ENCODE assay signal across 10 cellular contexts in genomic region chr2:30714811-30715709, GRCh38.
DNase-seq lines count a peak whose midpoint lies in the region; ATAC-seq, FAIRE-seq and TF ChIP-seq lines count a peak whose summit lies in the region.
"Had no signal": no experiment of that assay in that cellular context is flagged by ENCODE, and none has a peak within 500 bp of the region (broad histone marks: within the 10 kb centered on the region; RNA-seq: fewer than 3 reads in every experiment).

No MANE protein-coding gene starts in this region.

- no peaks in the 10 kb centered on the region for H3K9me3 ChIP-seq in SK-N-SH
- H3K9me3 ChIP-seq: thoracic aorta had no signal

- peak; percentile 64 for TF ChIP-seq RAD21 in SK-N-SH (IDR thresholded peaks at IDR 0.05; ENCODE audit: low read length)

- TF ChIP-seq CTCF in SK-N-SH (IDR thresholded peaks at IDR 0.05) (no peak), D721Med (IDR thresholded peaks at IDR 0.05; ENCODE audit: insufficient read depth, missing control alignments) (no peak)

- TF ChIP-seq EP300 in SK-N-SH (IDR thresholded peaks at IDR 0.05; ENCODE audit: borderline replicate concordance in 1 of 2, low read depth in 1 of 2, low read length in 1 of 2), result no peak

- H3K27me3 Mint-ChIP-seq in activated naive CD8-positive, alpha-beta T cell treated with anti-CD3 and anti-CD28 coated beads, Interleukin-2, amount 50 U/mL, for 24 hours, result peaks cover 5% of the 10 kb centered on the region

- no peaks in the 10 kb centered on the region for H4K20me1 ChIP-seq in SK-N-SH (ENCODE audit: insufficient read depth)

- no peak overlapping the region for H3K27ac ChIP-seq in SK-N-SH (ENCODE audit: low read depth in 2 of 2, low read length in 1 of 2)
- H3K27ac ChIP-seq: thoracic aorta had no signal

- POLR2A ChIA-PET in SK-N-SH (lab: Yijun Ruan, JAX), result interaction anchor here (0.6 kb wide), 1 partner anchor 447 kb away, joined by 3 read pairs; no protein-coding TSS in a partner anchor

- H3K36me3 Mint-ChIP-seq in activated naive CD8-positive, alpha-beta T cell treated with anti-CD3 and anti-CD28 coated beads, Interleukin-2, amount 50 U/mL, for 24 hours (ENCODE audit: low read depth), result no peaks in the 10 kb centered on the region
- H3K36me3 Mint-ChIP-seq in stimulated activated effector memory CD8-positive, alpha-beta T cell treated with anti-CD3 and anti-CD28 coated beads, Interleukin-12 subunit alpha, Interleukin-12 subunit beta, amount 100 ng/mL, for 72 hours, result no peaks in the 10 kb centered on the region

- no peak for FAIRE-seq in D721Med (lab: Jason Lieb, UNC)

- H3K9ac ChIP-seq in SK-N-SH, result no peak overlapping the region

- no peak for ATAC-seq in SK-N-SH treated with all-trans-retinoic acid at 6 μM for 48 hours
- peak; percentile 81 for ATAC-seq in activated naive CD8-positive, alpha-beta T cell treated with anti-CD3 and anti-CD28 coated beads, Interleukin-2, amount 50 U/mL, for 24 hours
- peak; percentile 68 for ATAC-seq in stimulated activated effector memory CD8-positive, alpha-beta T cell treated with anti-CD3 and anti-CD28 coated beads, Interleukin-12 subunit alpha, Interleukin-12 subunit beta, amount 100 ng/mL, for 72 hours
- no peak for ATAC-seq in HG02973 (IDR thresholded peaks at IDR 0.05; ENCODE audit: unreplicated experiment)
- ATAC-seq in GM18858 (IDR thresholded peaks at IDR 0.05; ENCODE audit: unreplicated experiment), result no peak

- DNase-seq in SK-N-SH (no peak), HT1080 (ENCODE audit: low read depth) (peak; percentile 37), D721Med (ENCODE audit: insufficient read length, low spot score) (no peak)
- peak; percentile 28 for DNase-seq in activated naive CD8-positive, alpha-beta T cell treated with anti-CD3 and anti-CD28 coated beads, Interleukin-2, amount 50 U/mL, for 24 hours
- peak in 1 of 2 donors; percentile 56 for DNase-seq in stimulated activated effector memory CD8-positive, alpha-beta T cell treated with anti-CD3 and anti-CD28 coated beads, Interleukin-12 subunit alpha, Interleukin-12 subunit beta, amount 100 ng/mL, for 72 hours (ENCODE audit: low spot score in 2 of 2)

- CTCF ChIA-PET in SK-N-SH (lab: Yijun Ruan, JAX), result interaction anchor here (0.6 to 16.8 kb wide), 55 partner anchors 8 to 808 kb away, joined by 3 to 573 read pairs (median 6); partner anchors contain the start of genes EHD3, GALNT14 and LBH

- peak overlapping the region; percentile 26 for H3K4me3 Mint-ChIP-seq in activated naive CD8-positive, alpha-beta T cell treated with anti-CD3 and anti-CD28 coated beads, Interleukin-2, amount 50 U/mL, for 24 hours
- H3K4me3 Mint-ChIP-seq in stimulated activated effector memory CD8-positive, alpha-beta T cell treated with anti-CD3 and anti-CD28 coated beads, Interleukin-12 subunit alpha, Interleukin-12 subunit beta, amount 100 ng/mL, for 72 hours, result no peak overlapping the region
- H3K4me3 Mint-ChIP-seq: activated naive CD4-positive, alpha-beta T cell treated with anti-CD3 and anti-CD28 coated beads for 36 hours had no signal

- H3K79me2 ChIP-seq in SK-N-SH (ENCODE audit: insufficient read depth), result no peaks in the 10 kb centered on the region

- no peaks in the 10 kb centered on the region for H3F3A ChIP-seq in SK-N-SH (replicated peaks; ENCODE audit: insufficient read depth)

- H3K9me3 Mint-ChIP-seq in activated naive CD8-positive, alpha-beta T cell treated with anti-CD3 and anti-CD28 coated beads, Interleukin-2, amount 50 U/mL, for 24 hours, result no peaks in the 10 kb centered on the region
- no peaks in the 10 kb centered on the region for H3K9me3 Mint-ChIP-seq in stimulated activated effector memory CD8-positive, alpha-beta T cell treated with anti-CD3 and anti-CD28 coated beads, Interleukin-12 subunit alpha, Interleukin-12 subunit beta, amount 100 ng/mL, for 72 hours
- H3K9me3 Mint-ChIP-seq: activated naive CD4-positive, alpha-beta T cell treated with anti-CD3 and anti-CD28 coated beads for 36 hours had no signal

- H3K36me3 ChIP-seq in SK-N-SH (replicated peaks in 1 of 2; ENCODE audit: control insufficient read depth in 1 of 2, insufficient read depth in 2 of 2, low read length in 1 of 2), result no peaks in the 10 kb centered on the region
- H3K36me3 ChIP-seq: thoracic aorta had no signal

- H2AFZ ChIP-seq in SK-N-SH (ENCODE audit: low read depth), result no peak overlapping the region

- H3K4me2 ChIP-seq in SK-N-SH, result no peak overlapping the region

- no peaks in the 10 kb centered on the region; a peak in 1 of 4 replicates for H3K4me1 ChIP-seq in SK-N-SH (ENCODE audit: control insufficient read depth in 1 of 2, insufficient read depth in 2 of 2, low read depth in 1 of 2, low read length in 1 of 2)

- H3K4me1 Mint-ChIP-seq in activated naive CD8-positive, alpha-beta T cell treated with anti-CD3 and anti-CD28 coated beads, Interleukin-2, amount 50 U/mL, for 24 hours, result peaks cover 18% of the 10 kb centered on the region
- peaks cover 16% of the 10 kb centered on the region for H3K4me1 Mint-ChIP-seq in stimulated activated effector memory CD8-positive, alpha-beta T cell treated with anti-CD3 and anti-CD28 coated beads, Interleukin-12 subunit alpha, Interleukin-12 subunit beta, amount 100 ng/mL, for 72 hours

- no peaks in the 10 kb centered on the region for H3K9me2 ChIP-seq in SK-N-SH

- H3K27me3 ChIP-seq in SK-N-SH (ENCODE audit: insufficient read depth), result no peaks in the 10 kb centered on the region

- H3K4me3 ChIP-seq in SK-N-SH (ENCODE audit: low read depth in 2 of 2, low read length in 1 of 2), result no peak overlapping the region
- H3K4me3 ChIP-seq: thoracic aorta had no signal

- WGBS in SK-N-SH (ENCODE audit: low lambda C conversion rate), result 67% methylated on average over 8 of the region's 8 CpGs

- H3K27ac Mint-ChIP-seq in activated naive CD8-positive, alpha-beta T cell treated with anti-CD3 and anti-CD28 coated beads, Interleukin-2, amount 50 U/mL, for 24 hours, result peak overlapping the region; percentile 81
- no peak overlapping the region for H3K27ac Mint-ChIP-seq in stimulated activated effector memory CD8-positive, alpha-beta T cell treated with anti-CD3 and anti-CD28 coated beads, Interleukin-12 subunit alpha, Interleukin-12 subunit beta, amount 100 ng/mL, for 72 hours
- H3K27ac Mint-ChIP-seq: activated naive CD4-positive, alpha-beta T cell treated with anti-CD3 and anti-CD28 coated beads for 36 hours had no signal

TF ChIP-seq in SK-N-SH, 30 proteins besides CTCF, POLR2A, EP300 and RAD21:
- TF ChIP-seq SMC3 (IDR thresholded peaks at IDR 0.05; ENCODE audit: low read depth, low read length) (peak; percentile 15; the same call in 1 of the 2 replicates), CHD2 (IDR thresholded peaks at IDR 0.05; ENCODE audit: low read length, partially characterized antibody) (no peak)

TF ChIP-seq in SK-N-SH treated with all-trans-retinoic acid at 6 μM for 48 hours, 23 proteins besides CTCF, POLR2A, EP300 and RAD21 (continues in another document):
- TF ChIP-seq POU6F1 (CRISPR knock-in tag; IDR thresholded peaks at IDR 0.05; ENCODE audit: borderline replicate concordance, low read depth), result no peak
- TF ChIP-seq GLIS3 (CRISPR knock-in tag; IDR thresholded peaks at IDR 0.05), result no peak
- no peak for TF ChIP-seq ZFP30 (CRISPR knock-in tag; IDR thresholded peaks at IDR 0.05)
- no peak for TF ChIP-seq CREB5 (CRISPR knock-in tag; IDR thresholded peaks at IDR 0.05; ENCODE audit: low read depth)
- TF ChIP-seq TSHZ2 (CRISPR knock-in tag; IDR thresholded peaks at IDR 0.05), result no peak

Comparison
In these comparisons a context has a peak if more than half of its experiments do, and no peak if none do; other contexts are left out.
1. DNase-seq: peak in HT1080 (single experiment) and activated naive CD8-positive, alpha-beta T cell treated with anti-CD3 and anti-CD28 coated beads, Interleukin-2, amount 50 U/mL, for 24 hours (single experiment); none in SK-N-SH (single experiment) and D721Med (single experiment).
2. ATAC-seq: peak in activated naive CD8-positive, alpha-beta T cell treated with anti-CD3 and anti-CD28 coated beads, Interleukin-2, amount 50 U/mL, for 24 hours (single experiment) and stimulated activated effector memory CD8-positive, alpha-beta T cell treated with anti-CD3 and anti-CD28 coated beads, Interleukin-12 subunit alpha, Interleukin-12 subunit beta, amount 100 ng/mL, for 72 hours (single experiment); none in SK-N-SH treated with all-trans-retinoic acid at 6 μM for 48 hours (single experiment), HG02973 (single experiment) and GM18858 (single experiment).